Comparison of ENCODE assay signal across 8 cellular contexts in genomic region chr1:23554481-23555224, GRCh38. TPM values are rescaled to one million over a fixed set of nuclear protein-coding genes. Genes with fewer than 3 reads are reported as not detected.
A peak's percentile ranks its signal among the peaks of the same experiment; 100 is the strongest.
DNase-seq lines count a peak whose midpoint lies in the region; ATAC-seq, FAIRE-seq and TF ChIP-seq lines count a peak whose summit lies in the region.

No MANE protein-coding gene starts in this region.

- H3K79me2 ChIP-seq in H1 (ENCODE audit: control insufficient read depth in 1 of 2, insufficient read depth in 2 of 2, low read length in 2 of 2), result peaks cover 4 to 20% of the 10 kb centered on the region in 2 experiments

- WGBS in H1 (ENCODE audit: extremely low coverage in 1 of 2, insufficient coverage in 1 of 2, insufficient read length in 1 of 2, insufficient replicate concordance in 2 of 2, low coverage in 1 of 2, low lambda C conversion rate in 2 of 2, missing lambda C conversion rate in 1 of 2), 2 experiments, result 1% methylated on average over 33 of the region's 77 CpGs; no CpG with 5 or more reads in 1 of the 2 experiments

- H3K4me3 ChIP-seq in CD4-positive, alpha-beta memory T cell (ENCODE audit: low read length in 2 of 2), result peak overlapping the region; percentile 43 to 50
- peak overlapping the region; percentile 34 to 93 (median 56) for H3K4me3 ChIP-seq in H1 (ENCODE audit: extremely low read depth in 1 of 4, insufficient read depth in 2 of 4, low read depth in 3 of 4, low read length in 4 of 4)

- peak overlapping the region; percentile 96 for H2BK5ac ChIP-seq in H1 (ENCODE audit: low read depth, low read length)

- TF ChIP-seq CTCF in H1 (IDR thresholded peaks at IDR 0.05; ENCODE audit: control extremely low read depth in 1 of 3, insufficient read depth in 1 of 3, low read depth in 1 of 3, low read length in 3 of 3), result peak in 1 of 3 experiments; percentile 17; a peak in 1 of 4 replicates
- no peak for TF ChIP-seq CTCF in mesothelial cell of epicardium (IDR thresholded peaks at IDR 0.05; ENCODE audit: unreplicated experiment)

- H2BK12ac ChIP-seq in H1 (ENCODE audit: low read depth, low read length), result peak overlapping the region; percentile 96

- H3K14ac ChIP-seq in H1 (ENCODE audit: insufficient read length), result no peak overlapping the region

- peak overlapping the region; percentile 90 to 97 (median 93) for H3K27ac Mint-ChIP-seq in CD4-positive, alpha-beta memory T cell
- peak overlapping the region; percentile 79 for H3K27ac Mint-ChIP-seq in activated CD8-positive, alpha-beta memory T cell treated with anti-CD3 and anti-CD28 coated beads, Interleukin-2, amount 10 ng/mL, durations not matched to agents 7 days and 5 days
- peak overlapping the region; percentile 100 for H3K27ac Mint-ChIP-seq in mesothelial cell of epicardium

- no peak overlapping the region for H2BK15ac ChIP-seq in H1 (ENCODE audit: low read length)

- DNase-seq in CD4-positive, alpha-beta memory T cell, result peak; percentile 83 to 88 (median 84)
- peak; percentile 95 for DNase-seq in NCI-H82 treated with DMSO at 0.1 percent for 48 hours (lab: John Stamatoyannopoulos, UW; ENCODE audit: unreplicated experiment)
- DNase-seq in activated CD8-positive, alpha-beta memory T cell treated with anti-CD3 and anti-CD28 coated beads, Interleukin-2, amount 10 ng/mL, durations not matched to agents 7 days and 5 days, result peak; percentile 90
- DNase-seq in H1 (ENCODE audit: low read depth in 1 of 2, low spot score in 2 of 2), result peak in 1 of 2 experiments; percentile 87
- peak; percentile 86 to 89 for DNase-seq in mesothelial cell of epicardium (ENCODE audit: low spot score in 2 of 2, unreplicated experiment in 2 of 2)
- peak; percentile 71 to 81 for DNase-seq in stimulated activated CD8-positive, alpha-beta memory T cell treated with anti-CD3 and anti-CD28 coated beads, Interleukin-15, amount 100 ng/mL, for 48 hours (ENCODE audit: low read depth in 2 of 2)

- ATAC-seq in GM19395 (IDR thresholded peaks at IDR 0.05; ENCODE audit: unreplicated experiment), result peak; percentile 37
- ATAC-seq in HG03571 (IDR thresholded peaks at IDR 0.05; ENCODE audit: unreplicated experiment), result peak; percentile 40
- peak; percentile 85 for ATAC-seq in activated CD8-positive, alpha-beta memory T cell treated with anti-CD3 and anti-CD28 coated beads, Interleukin-2, amount 10 ng/mL, durations not matched to agents 7 days and 5 days

- POLR2A ChIA-PET in CD4-positive, alpha-beta memory T cell (lab: Charles Lee; ENCODE audit: partially characterized antibody), result interaction anchor here (1.0 to 21.6 kb wide), 19 partner anchors 10 to 137 kb away, joined by 3 to 616 read pairs (median 15); partner anchors contain the start of genes ASAP3 and RPL11
- POLR2A ChIA-PET in H1 (lab: Charles Lee; ENCODE audit: partially characterized antibody), result interaction anchor here (0.6 to 20.4 kb wide), 17 partner anchors 8 to 245 kb away, joined by 3 to 547 read pairs (median 10); partner anchors contain the start of genes ASAP3, ELOA and RPL11

- H4K91ac ChIP-seq in H1 (replicated peaks; ENCODE audit: insufficient read length, low read length), result peak overlapping the region; percentile 95

- peaks cover 5 to 13% of the 10 kb centered on the region in 2 experiments for H4K20me1 ChIP-seq in H1 (replicated peaks in 1 of 2; ENCODE audit: control insufficient read depth in 1 of 2, insufficient read depth in 2 of 2, low read length in 2 of 2)

- H4K8ac ChIP-seq in H1 (ENCODE audit: extremely low read depth, insufficient read depth, low read length), result peak overlapping the region; percentile 93

- CTCF ChIA-PET in CD4-positive, alpha-beta memory T cell (lab: Charles Lee; ENCODE audit: partially characterized antibody), result interaction anchor here (0.6 to 30.0 kb wide), 15 partner anchors 9 to 82 kb away, joined by 3 to 1081 read pairs (median 11); no protein-coding TSS in a partner anchor
- CTCF ChIA-PET in activated CD8-positive, alpha-beta memory T cell treated with anti-CD3 and anti-CD28 coated beads, Interleukin-2, amount 10 ng/mL, durations not matched to agents 7 days and 5 days (lab: Charles Lee), result interaction anchor here (0.6 to 23.4 kb wide), 19 partner anchors 10 to 103 kb away, joined by 3 to 753 read pairs (median 5); partner anchors contain the start of gene E2F2
- CTCF ChIA-PET in H1 (lab: Charles Lee; ENCODE audit: partially characterized antibody), result interaction anchor here (0.6 to 21.9 kb wide), 15 partner anchors 10 to 256 kb away, joined by 3 to 706 read pairs (median 5); partner anchors contain the start of gene ASAP3

- H3K4me2 ChIP-seq in H1 (ENCODE audit: insufficient read depth in 1 of 2, low read depth in 2 of 2, low read length in 2 of 2), result peak overlapping the region; percentile 95 to 98

- peak in 1 of 2 experiments; percentile 43; a peak in 1 of 3 replicates for TF ChIP-seq EP300 in H1 (IDR thresholded peaks at IDR 0.05; ENCODE audit: borderline replicate concordance in 1 of 2, low read depth in 2 of 2, low read length in 2 of 2)

- H3K9me3 Mint-ChIP-seq in CD4-positive, alpha-beta memory T cell, result no peaks in the 10 kb centered on the region
- no peaks in the 10 kb centered on the region for H3K9me3 Mint-ChIP-seq in activated CD8-positive, alpha-beta memory T cell treated with anti-CD3 and anti-CD28 coated beads, Interleukin-2, amount 10 ng/mL, durations not matched to agents 7 days and 5 days (ENCODE audit: low read depth)
- no peaks in the 10 kb centered on the region for H3K9me3 Mint-ChIP-seq in mesothelial cell of epicardium

- H3K4me1 ChIP-seq in CD4-positive, alpha-beta memory T cell (ENCODE audit: insufficient read depth, low read length), result peaks cover 43% of the 10 kb centered on the region
- peaks cover 20 to 36% (median 22%) of the 10 kb centered on the region in 4 experiments for H3K4me1 ChIP-seq in H1 (replicated peaks in 1 of 4; ENCODE audit: control insufficient read depth in 3 of 4, insufficient read depth in 4 of 4, low read length in 3 of 4)

- H3K36me3 ChIP-seq in CD4-positive, alpha-beta memory T cell (ENCODE audit: insufficient read depth, low read length), result no peaks in the 10 kb centered on the region
- H3K36me3 ChIP-seq in H1 (ENCODE audit: control insufficient read depth in 2 of 4, insufficient read depth in 4 of 4, low read length in 3 of 4), result peaks cover 0 to 19% (median 0%) of the 10 kb centered on the region in 4 experiments; a peak in 5 of 8 replicates

- H3K4me1 Mint-ChIP-seq in CD4-positive, alpha-beta memory T cell, result peaks cover 34 to 71% (median 44%) of the 10 kb centered on the region in 4 donors
- peaks cover 47% of the 10 kb centered on the region for H3K4me1 Mint-ChIP-seq in activated CD8-positive, alpha-beta memory T cell treated with anti-CD3 and anti-CD28 coated beads, Interleukin-2, amount 10 ng/mL, durations not matched to agents 7 days and 5 days
- H3K4me1 Mint-ChIP-seq in mesothelial cell of epicardium, result peaks cover 68% of the 10 kb centered on the region

- H4K5ac ChIP-seq in H1 (ENCODE audit: insufficient read length, low read depth, low read length), result peak overlapping the region; percentile 59

- peaks cover 26% of the 10 kb centered on the region for H3K23me2 ChIP-seq in H1 (ENCODE audit: low read depth, low read length)

- peak overlapping the region; percentile 76 for H2BK120ac ChIP-seq in H1 (replicated peaks; ENCODE audit: low read depth, low read length)

- peak overlapping the region; percentile 96 for H3K4ac ChIP-seq in H1 (replicated peaks; ENCODE audit: insufficient read length, low read depth, low read length)

- H3K56ac ChIP-seq in H1 (replicated peaks; ENCODE audit: insufficient read length, low read depth, low read length), result peak overlapping the region; percentile 81

- H2AK5ac ChIP-seq in H1 (ENCODE audit: low read depth, low read length), result peak overlapping the region; percentile 99

- peaks cover 3 to 9% of the 10 kb centered on the region in 2 donors for H3K36me3 Mint-ChIP-seq in CD4-positive, alpha-beta memory T cell
- H3K36me3 Mint-ChIP-seq in activated CD8-positive, alpha-beta memory T cell treated with anti-CD3 and anti-CD28 coated beads, Interleukin-2, amount 10 ng/mL, durations not matched to agents 7 days and 5 days, result no peaks in the 10 kb centered on the region
- H3K36me3 Mint-ChIP-seq in mesothelial cell of epicardium, result peaks cover 9% of the 10 kb centered on the region

- H3K23ac ChIP-seq in H1 (ENCODE audit: insufficient read length), result no peak overlapping the region

- 0 out of 4 replicates have a peak, but pooled peaks of 1 of the 2 experiments have one; percentile 1 for TF ChIP-seq RAD21 in H1 (IDR thresholded peaks at IDR 0.05 in 1 of 2, conservative IDR thresholded peaks at IDR 0.05 in 1 of 2; ENCODE audit: low read depth in 2 of 2, low read length in 2 of 2)

- H2AFZ ChIP-seq in H1 (ENCODE audit: low read length), result no peak overlapping the region

- no peak for FAIRE-seq in H1 (lab: Jason Lieb, UNC)

- no peaks in the 10 kb centered on the region for H3K9me3 ChIP-seq in CD4-positive, alpha-beta memory T cell (ENCODE audit: control insufficient read depth in 1 of 2, low read length in 2 of 2)
- H3K9me3 ChIP-seq in H1 (ENCODE audit: insufficient read depth in 2 of 2, low read depth in 1 of 2, low read length in 1 of 2), result no peaks in the 10 kb centered on the region

- H3K79me1 ChIP-seq in H1 (ENCODE audit: low read depth, low read length), result no peaks in the 10 kb centered on the region; the same call in 1 of the 2 replicates

- H3K27ac ChIP-seq in CD4-positive, alpha-beta memory T cell (ENCODE audit: low read depth, low read length), result peak overlapping the region; percentile 78
- H3K27ac ChIP-seq in H1 (ENCODE audit: low read depth, low read length), result peak overlapping the region; percentile 80

- H3K18ac ChIP-seq in H1 (ENCODE audit: extremely low read depth, low read length), result peak overlapping the region; percentile 97

- no peaks in the 10 kb centered on the region for H3K27me3 Mint-ChIP-seq in CD4-positive, alpha-beta memory T cell
- peaks cover 16% of the 10 kb centered on the region for H3K27me3 Mint-ChIP-seq in activated CD8-positive, alpha-beta memory T cell treated with anti-CD3 and anti-CD28 coated beads, Interleukin-2, amount 10 ng/mL, durations not matched to agents 7 days and 5 days
- no peaks in the 10 kb centered on the region for H3K27me3 Mint-ChIP-seq in mesothelial cell of epicardium (ENCODE audit: low read depth)

- no peaks in the 10 kb centered on the region for H3K27me3 ChIP-seq in CD4-positive, alpha-beta memory T cell (ENCODE audit: insufficient read depth, low read length)
- peaks cover 0 to 6% (median 1%) of the 10 kb centered on the region in 4 experiments; a peak in 3 of 7 replicates for H3K27me3 ChIP-seq in H1 (replicated peaks in 1 of 4; ENCODE audit: control insufficient read depth in 3 of 4, extremely low read depth in 1 of 4, insufficient read depth in 3 of 4, low read length in 3 of 4)

- peak overlapping the region; percentile 58 to 78 (median 74) for H3K9ac ChIP-seq in H1 (replicated peaks in 1 of 4; ENCODE audit: extremely low read depth in 1 of 4, low read depth in 3 of 4, low read length in 3 of 4)

- intact Hi-C loops in CD4-positive, alpha-beta memory T cell (cut with micrococcal nuclease), result no loop called here

- peak overlapping the region; percentile 89 to 97 (median 95) for H3K4me3 Mint-ChIP-seq in CD4-positive, alpha-beta memory T cell
- H3K4me3 Mint-ChIP-seq in activated CD8-positive, alpha-beta memory T cell treated with anti-CD3 and anti-CD28 coated beads, Interleukin-2, amount 10 ng/mL, durations not matched to agents 7 days and 5 days, result peak overlapping the region; percentile 77
- peak overlapping the region; percentile 88 for H3K4me3 Mint-ChIP-seq in mesothelial cell of epicardium

- peak; percentile 71 to 76; a peak in 2 of 3 replicates for TF ChIP-seq POLR2A in H1 (IDR thresholded peaks at IDR 0.05; ENCODE audit: control extremely low read depth in 1 of 2, low read depth in 2 of 2, low read length in 2 of 2)

- H2BK20ac ChIP-seq in H1 (ENCODE audit: low read length), result peak overlapping the region; percentile 87; the same call in 1 of the 2 replicates

RNA-seq across cellular contexts. Expression of gene ID3, which starts 4.6 kb away (rescaled TPM):
- total RNA-seq in CD4-positive, alpha-beta memory T cell, result 10 to 100 TPM; 89.6 to 98.0 TPM
- 10 to 100 TPM in 1 of 2 donors, 1 to 10 TPM in 1; 8.9 to 20.1 TPM for polyA plus RNA-seq in CD4-positive, alpha-beta memory T cell
- 10 to 100 TPM; 14.4 to 34.2 TPM for total RNA-seq in activated CD8-positive, alpha-beta memory T cell treated with anti-CD3 and anti-CD28 coated beads, Interleukin-2, amount 10 ng/mL, durations not matched to agents 7 days and 5 days
- 240 and 252 TPM in 2 replicates for total RNA-seq in H1 (2021; fragmentation: NEBNext Ultra II Directional; extraction: Animal tissue kit (Norgen Biotek cat#: 25700))
- polyA plus RNA-seq in H1 (2011; rRNA removed), result 304 and 490 TPM in 2 replicates
- polyA plus RNA-seq in H1 (2011; cell fraction: cytosol; rRNA removed), result 310 TPM
- polyA plus RNA-seq in H1 (2011; cell fraction: nucleus; rRNA removed), result 192 TPM
- polyA plus RNA-seq in H1 (2012, experiment 1 of 2), result 135 to 194 TPM (median 157 TPM) in 4 replicates
- 300 TPM for polyA plus RNA-seq in H1 (2012, experiment 2 of 2)
- polyA plus RNA-seq in H1 (2013, experiment 1 of 2), result 260 TPM
- 250 TPM for polyA plus RNA-seq in H1 (2013, experiment 2 of 2)
- polyA minus RNA-seq in H1 (2011; rRNA and poly(A)+ RNA removed), result 30.4 and 61.8 TPM in 2 replicates
- 97.4 TPM for polyA minus RNA-seq in H1 (2011; cell fraction: cytosol; rRNA and poly(A)+ RNA removed)
- 104 TPM for polyA minus RNA-seq in H1 (2011; cell fraction: nucleus; rRNA and poly(A)+ RNA removed)
- 456 to 487 TPM (median 468 TPM) in 3 replicates for total RNA-seq in mesothelial cell of epicardium

RNA-seq across cellular contexts. Expression of gene E2F2, which starts 23.6 kb away (rescaled TPM):
- 1 to 10 TPM; 1.1 to 1.2 TPM for total RNA-seq in CD4-positive, alpha-beta memory T cell
- polyA plus RNA-seq in CD4-positive, alpha-beta memory T cell, result 1 to 10 TPM in 1 of 2 donors, under 1 TPM in 1; 0.69 to 1.1 TPM
- 100 to 1,000 TPM in 1 of 2 experiments, 10 to 100 TPM in 1; 77.4 to 103 TPM for total RNA-seq in activated CD8-positive, alpha-beta memory T cell treated with anti-CD3 and anti-CD28 coated beads, Interleukin-2, amount 10 ng/mL, durations not matched to agents 7 days and 5 days
- total RNA-seq in H1 (2021; fragmentation: NEBNext Ultra II Directional; extraction: Animal tissue kit (Norgen Biotek cat#: 25700)), result 6.1 and 7.0 TPM in 2 replicates
- 1.8 and 2.3 TPM in 2 replicates for polyA plus RNA-seq in H1 (2011; rRNA removed)
- polyA plus RNA-seq in H1 (2011; cell fraction: cytosol; rRNA removed), result 1.8 TPM
- 2.4 TPM for polyA plus RNA-seq in H1 (2011; cell fraction: nucleus; rRNA removed)
- 3.9 to 5.3 TPM (median 4.1 TPM) in 4 replicates for polyA plus RNA-seq in H1 (2012, experiment 1 of 2)
- polyA plus RNA-seq in H1 (2012, experiment 2 of 2), result 3.4 TPM
- 3.1 TPM for polyA plus RNA-seq in H1 (2013, experiment 1 of 2)
- 2.9 TPM for polyA plus RNA-seq in H1 (2013, experiment 2 of 2)
- 3.2 and 4.8 TPM in 2 replicates for polyA minus RNA-seq in H1 (2011; rRNA and poly(A)+ RNA removed)
- polyA minus RNA-seq in H1 (2011; cell fraction: cytosol; rRNA and poly(A)+ RNA removed), result 2.7 TPM
- polyA minus RNA-seq in H1 (2011; cell fraction: nucleus; rRNA and poly(A)+ RNA removed), result 3.8 TPM
- 4.2 to 5.7 TPM (median 4.8 TPM) in 3 replicates for total RNA-seq in mesothelial cell of epicardium
